11 cellular contexts compared by ENCODE assay signal in genomic region chr14:73460691-73461127, GRCh38. TPM values are rescaled to one million over a fixed set of nuclear protein-coding genes. Genes with fewer than 3 reads are reported as not detected.
DNase-seq lines count a peak whose midpoint lies in the region; ATAC-seq and TF ChIP-seq lines count a peak whose summit lies in the region.
"Had no signal": no experiment of that assay in that cellular context is flagged by ENCODE, and none has a peak within 500 bp of the region (broad histone marks: within the 10 kb centered on the region; RNA-seq: fewer than 3 reads in every experiment).

No MANE protein-coding gene starts in this region.

- H3K9me2 ChIP-seq in PC-9 (ENCODE audit: insufficient read depth): no peaks in the 10 kb centered on the region

- TF ChIP-seq CTCF in spleen (IDR thresholded peaks at IDR 0.05 in 8 of 11, conservative IDR thresholded peaks at IDR 0.05 in 3 of 11) (no peak), PC-9 (conservative IDR thresholded peaks at IDR 0.05) (no peak)

- H3K4me2 ChIP-seq in PC-9: no peak overlapping the region

- H3K4me3 ChIP-seq in spleen: no peak overlapping the region
- H3K4me3 ChIP-seq in PC-9: no peak overlapping the region

- H3K36me3 ChIP-seq in spleen (no peaks in the 10 kb centered on the region), PC-9 (ENCODE audit: low read depth) (no peaks in the 10 kb centered on the region)
- H3K36me3 ChIP-seq: Peyer's patch had no signal

- peaks cover 2% of the 10 kb centered on the region; the same call in 1 of the 2 replicates for H4K20me1 ChIP-seq in PC-9 (ENCODE audit: insufficient read depth)

- peaks cover 25% of the 10 kb centered on the region for H3K79me2 ChIP-seq in PC-9 (ENCODE audit: low read depth)

- peak; percentile 6 to 88 (median 55) for DNase-seq in NCI-H1417 (lab: John Stamatoyannopoulos, UW)
- no peak for DNase-seq in NCI-H1417 treated with DMSO at 0.1 percent for 48 hours (lab: John Stamatoyannopoulos, UW)
- DNase-seq in NCI-H446 (lab: John Stamatoyannopoulos, UW): peak; percentile 41 to 74
- DNase-seq in dermis blood vessel endothelial cell: peak; percentile 92
- peak; percentile 61 for DNase-seq in pulmonary artery endothelial cell (ENCODE audit: low read depth, low spot score)
- DNase-seq in spleen: no peak
- DNase-seq in PC-9: no peak
- DNase-seq: activated T-cell treated with anti-CD3 and anti-CD28 coated beads, Interleukin-2, amount 50 U/mL, for 4 hours; hippocampal formation; Peyer's patch had no signal

- no TSS peak for BruUV-seq in PC-9 (replicated peaks; lab: Mats Ljungman, UMichigan)

- no peak for TF ChIP-seq POLR2A in spleen (IDR thresholded peaks at IDR 0.05)

- H3K27ac ChIP-seq in spleen (peak overlapping the region in 1 of 8 donors; percentile 93), PC-9 (no peak overlapping the region)

- H3F3A ChIP-seq in PC-9 (ENCODE audit: insufficient read depth, low read depth): 0 out of 2 replicates have a peak, but pooled peaks cover 5% of the 10 kb centered on the region

- no peak overlapping the region for H2AFZ ChIP-seq in PC-9

- H3K4me1 ChIP-seq in spleen (peaks cover 39 to 92% (median 79%) of the 10 kb centered on the region in 6 donors), PC-9 (replicated peaks; ENCODE audit: insufficient read depth) (peaks cover 33% of the 10 kb centered on the region)

- POLR2A ChIA-PET in PC-9 (lab: Charles Lee; ENCODE audit: unreplicated experiment): no interaction called here

- H3K9me3 ChIP-seq in spleen (no peaks in the 10 kb centered on the region), PC-9 (ENCODE audit: insufficient read depth, low read depth) (no peaks in the 10 kb centered on the region)
- H3K9me3 ChIP-seq: Peyer's patch had no signal

- 52 to 71% (median 66%) methylated on average over 2 of the region's 2 CpGs for WGBS in spleen, 5 donors

- H3K27me3 ChIP-seq in spleen (replicated peaks in 1 of 7) (no peaks in the 10 kb centered on the region), PC-9 (ENCODE audit: insufficient read depth, low read depth) (no peaks in the 10 kb centered on the region)
- H3K27me3 ChIP-seq: Peyer's patch had no signal

- ATAC-seq in HG03139 (IDR thresholded peaks at IDR 0.05; ENCODE audit: unreplicated experiment): no peak
- ATAC-seq: activated T-cell treated with anti-CD3 and anti-CD28 coated beads, Interleukin-2, amount 50 U/mL, for 4 hours had no signal

- intact Hi-C loops in spleen (cut with DNase I; ENCODE audit: low total_unique reads): no loop called here
- intact Hi-C loops in PC-9 (cut with micrococcal nuclease; ENCODE audit: unreplicated experiment): no loop called here

- CTCF ChIA-PET in PC-9 (lab: Charles Lee): interaction anchor here (1.4 kb wide), 1 partner anchor 165 kb away, joined by 7 read pairs; no protein-coding TSS in a partner anchor

RNA-seq across cellular contexts. Expression of gene NUMB, which starts 2.4 kb away (rescaled TPM):
- total RNA-seq in dermis blood vessel endothelial cell (46.3 and 81.6 TPM in 2 replicates), pulmonary artery endothelial cell (45.1 and 46.3 TPM in 2 replicates), spleen (100 to 1,000 TPM in 4 of 7 donors, 10 to 100 TPM in 3; 78.0 to 165 (median 103) TPM), PC-9 (2021) (59.2 and 64.5 TPM in 2 replicates)
- 10 to 100 TPM; 19.8 to 30.7 (median 27.5) TPM for polyA plus RNA-seq in spleen

RNA-seq across cellular contexts. Expression of gene RIOX1, which starts 30.0 kb away (rescaled TPM):
- total RNA-seq in dermis blood vessel endothelial cell (27.0 and 31.0 TPM in 2 replicates), pulmonary artery endothelial cell (27.0 and 31.0 TPM in 2 replicates), spleen (10 to 100 TPM; 11.6 to 19.2 (median 13.8) TPM), PC-9 (2021) (9.9 and 10.8 TPM in 2 replicates)
- polyA plus RNA-seq in spleen: 10 to 100 TPM in 1 of 3 donors, 1 to 10 TPM in 2; 6.4 to 10.0 (median 7.3) TPM

Comparison
In these comparisons a context has a peak if more than half of its experiments do, and no peak if none do; other contexts are left out.
1. DNase-seq: peak in NCI-H1417 (3 of 3), NCI-H446 (2 of 2), dermis blood vessel endothelial cell (single experiment) and pulmonary artery endothelial cell (single experiment); none in NCI-H1417 treated with DMSO at 0.1 percent for 48 hours (single experiment), spleen (single experiment) and PC-9 (0 of 2).